Comparison of ENCODE assay signal across 8 cellular contexts in the genomic region with DNA sequence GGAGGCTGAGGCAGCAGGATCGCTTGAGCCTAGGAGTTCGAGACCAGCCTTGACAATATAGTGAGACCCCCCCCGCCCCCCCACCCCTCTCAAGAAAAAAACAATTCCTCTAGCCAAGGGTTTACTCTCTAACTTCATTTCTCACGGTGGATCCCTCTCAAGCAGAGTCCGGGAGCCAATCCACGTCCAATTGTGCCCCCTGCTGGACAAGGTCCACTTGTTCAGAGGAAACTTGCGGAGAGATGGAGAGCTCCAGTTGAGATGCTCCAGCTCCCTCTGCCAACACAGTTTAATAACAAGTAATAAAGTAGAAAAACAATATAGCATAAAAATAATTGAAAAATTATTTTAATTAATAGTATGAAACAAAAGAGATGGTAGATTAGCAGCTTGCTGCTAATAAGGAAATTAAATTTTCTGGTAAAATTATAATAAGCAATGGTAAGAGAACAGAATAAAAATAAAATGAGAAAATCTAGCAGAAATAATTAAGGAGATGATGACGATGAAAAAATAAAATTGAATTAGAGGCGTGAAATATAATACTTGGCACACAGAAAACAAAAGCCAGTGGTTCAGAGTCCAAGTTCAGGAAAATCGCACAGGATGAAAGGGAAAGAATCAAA. TPM values are rescaled to one million over a fixed set of nuclear protein-coding genes. Genes with fewer than 3 reads are reported as not detected.
DNase-seq lines count a peak whose midpoint lies in the region; ATAC-seq, FAIRE-seq and TF ChIP-seq lines count a peak whose summit lies in the region.

No MANE protein-coding gene starts in this region.

- intact Hi-C loops in ascending aorta (cut with DNase I), result no loop called here

- H3K27ac ChIP-seq in ascending aorta (no peak overlapping the region), small intestine (ENCODE audit: low read depth in 1 of 2, low read length in 1 of 2) (no peak overlapping the region)

- H3K27me3 ChIP-seq in ascending aorta (no peaks in the 10 kb centered on the region), small intestine (ENCODE audit: control insufficient read depth in 2 of 2, insufficient read depth in 2 of 2, low read length in 2 of 2) (no peaks in the 10 kb centered on the region)

- H3K9me3 ChIP-seq in ascending aorta, result no peaks in the 10 kb centered on the region
- H3K9me3 ChIP-seq in small intestine (ENCODE audit: control insufficient read depth, low read depth), result no peaks in the 10 kb centered on the region

- H3K4me3 ChIP-seq in ascending aorta, result no peak overlapping the region
- no peak overlapping the region for H3K4me3 ChIP-seq in small intestine (ENCODE audit: low read depth in 1 of 2, low read length in 2 of 2)

- DNase-seq in LoVo (ENCODE audit: low spot score), result peak; percentile 8
- peak; percentile 17 for DNase-seq in SKM-1 (lab: John Stamatoyannopoulos, UW; ENCODE audit: unreplicated experiment)
- DNase-seq in ascending aorta (ENCODE audit: low spot score in 2 of 2), result no peak
- peak in 46 of 51 donors; percentile 1 to 85 (median 50) for DNase-seq in hypothalamus (lab: John Stamatoyannopoulos, UW)
- DNase-seq in small intestine, result peak; percentile 68
- no peak for DNase-seq in NCI-H345 treated with DMSO at 0.1 percent for 48 hours (lab: John Stamatoyannopoulos, UW; ENCODE audit: unreplicated experiment)

- ATAC-seq in HG02798 (IDR thresholded peaks at IDR 0.05; ENCODE audit: poor library complexity, unreplicated experiment), result no peak

- H3K4me1 ChIP-seq in ascending aorta (peaks cover 0 to 2% of the 10 kb centered on the region in 2 donors), small intestine (ENCODE audit: control insufficient read depth in 2 of 2, insufficient read depth in 1 of 2, low read depth in 1 of 2, low read length in 1 of 2) (no peaks in the 10 kb centered on the region)

- FAIRE-seq in G401.6 (lab: Jason Lieb, UNC), result peak; percentile 94
- no peak for FAIRE-seq in small intestine (lab: Jason Lieb, UNC)

- peak; percentile 13 to 54 (median 45) for TF ChIP-seq CTCF in ascending aorta (IDR thresholded peaks at IDR 0.05)

- WGBS in small intestine, 3 donors, result 6 to 12% (median 8%) methylated on average over 10 of the region's 10 CpGs

- H3K36me3 ChIP-seq in ascending aorta (no peaks in the 10 kb centered on the region), small intestine (ENCODE audit: control insufficient read depth in 2 of 2, insufficient read depth in 2 of 2, low read length in 2 of 2) (no peaks in the 10 kb centered on the region)

RNA-seq across cellular contexts. Expression of a gene that starts 14.5 kb away (rescaled TPM):
- 0.75 TPM for total RNA-seq in ascending aorta
- polyA plus RNA-seq in small intestine, result 1 to 10 TPM in 1 of 3 donors, not detected in 2; 2.3 TPM

RNA-seq across cellular contexts. Expression of a gene that starts 30.9 kb away (rescaled TPM):
- total RNA-seq in ascending aorta, result not detected
- polyA plus RNA-seq in small intestine, result not detected

RNA-seq across cellular contexts. Expression of a gene that starts 32.0 kb away (rescaled TPM):
- 16.0 TPM for total RNA-seq in ascending aorta
- polyA plus RNA-seq in small intestine, result 1 to 10 TPM in 1 of 3 donors, not detected in 2; 4.1 TPM

Comparison
In these comparisons a context has a peak if more than half of its experiments do, and no peak if none do; other contexts are left out.
1. DNase-seq: peak in LoVo (single experiment), SKM-1 (single experiment), hypothalamus (46 of 51) and small intestine (single experiment); none in ascending aorta (0 of 2) and NCI-H345 treated with DMSO at 0.1 percent for 48 hours (single experiment).